Comparison of ENCODE assay signal across 16 cellular contexts in the genomic region with DNA sequence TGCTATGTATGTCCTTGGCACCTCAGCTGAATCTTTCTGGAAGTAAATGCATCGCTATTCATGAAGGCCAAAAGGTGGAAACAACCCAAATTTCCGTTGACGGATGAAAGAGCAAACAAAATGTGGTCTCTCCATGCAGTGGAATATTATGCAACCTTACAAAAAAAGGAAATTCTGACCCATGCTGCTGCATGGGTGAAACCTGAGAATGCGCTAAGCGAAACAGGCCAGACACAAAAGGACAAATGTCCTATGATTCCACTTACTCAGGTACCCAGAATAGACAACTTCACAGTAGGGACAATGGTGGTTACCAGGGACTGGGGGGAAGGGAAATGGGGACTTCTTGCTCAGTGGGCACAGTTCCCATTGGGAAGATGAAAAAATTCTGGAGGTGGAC.
"Had no signal": no experiment of that assay in that cellular context is flagged by ENCODE, and none has a peak within 500 bp of the region (broad histone marks: within the 10 kb centered on the region; RNA-seq: fewer than 3 reads in every experiment).

No MANE protein-coding gene starts in this region.

- H3K9me3 ChIP-seq: body of pancreas, uterus had no signal

- H3K27me3 Mint-ChIP-seq: naive thymus-derived CD8-positive, alpha-beta T cell had no signal

- ATAC-seq: activated CD4-positive, CD25-positive, alpha-beta regulatory T cell treated with anti-CD3 and anti-CD28 coated beads, Interleukin-2, amount 50 U/mL, for 24 hours; body of pancreas; left ventricle myocardium superior had no signal

- H3K4me3 ChIP-seq: body of pancreas, tibial nerve, uterus had no signal

- H3K36me3 ChIP-seq: tibial nerve, uterus had no signal

- FAIRE-seq: endometrium, frontal cortex had no signal

- H3K27ac ChIP-seq: body of pancreas, tibial nerve, uterus had no signal

- H3K9me3 Mint-ChIP-seq: naive thymus-derived CD8-positive, alpha-beta T cell had no signal

- DNase-seq: activated CD4-positive, alpha-beta T cell treated with anti-CD3 and anti-CD28 coated beads, Interleukin-2, amount 50 U/mL, for 1 hour; activated gamma-delta T cell treated with Interleukin-2 at 50 U/mL for 16 hours; body of pancreas; erythroblast; kidney glomerular epithelial cell; left ventricle myocardium superior; mesenchymal stem cell; occipital lobe; retina; stimulated activated naive CD4-positive, alpha-beta T cell treated with Interleukin-2 at 50 U/mL for 16 hours; uterus had no signal

- H3K27me3 ChIP-seq: body of pancreas, tibial nerve, uterus had no signal

- H3K4me1 ChIP-seq: uterus had no signal
